In the genomic region with DNA sequence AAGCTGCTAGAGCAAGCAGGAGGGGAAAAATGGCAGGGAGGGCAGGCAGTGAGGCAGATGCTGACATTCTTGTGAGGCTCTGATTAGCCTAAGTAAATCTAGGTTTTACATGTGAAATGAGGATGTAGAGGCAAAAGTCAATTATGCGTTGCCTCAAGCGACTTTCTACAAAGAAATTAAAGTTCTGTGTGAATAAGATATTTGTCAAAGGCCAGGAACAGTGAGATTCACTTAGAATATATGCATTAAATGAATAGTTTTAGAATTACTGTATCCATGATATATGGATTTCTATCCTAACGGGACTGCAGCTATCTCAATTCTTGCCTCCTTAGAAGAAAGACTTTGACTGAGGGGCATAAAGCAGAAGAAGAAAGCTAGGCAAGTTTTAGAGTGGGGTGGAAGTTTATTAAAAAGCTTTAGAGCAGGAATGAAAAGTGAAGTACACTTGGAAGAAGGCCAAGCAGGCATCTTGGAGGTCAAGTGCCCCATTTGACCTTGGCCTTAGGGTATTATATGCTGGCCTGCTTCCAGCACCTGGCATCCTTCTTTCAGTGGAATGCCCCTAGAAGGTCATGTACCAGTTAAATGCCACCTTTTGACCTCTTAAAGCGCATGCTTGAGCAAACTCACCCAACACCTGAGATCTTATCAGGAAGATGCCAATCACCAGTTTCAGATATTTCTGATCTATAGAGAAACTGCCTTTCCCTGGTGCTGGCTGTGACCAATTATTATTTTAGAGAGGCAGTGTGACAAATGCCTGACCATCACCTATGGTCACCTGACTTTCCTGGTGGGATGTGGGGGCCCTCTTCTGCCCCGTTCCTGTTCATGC, we compare ENCODE assay signal across 1 cellular context.
TF ChIP-seq lines count a peak whose summit lies in the region.

No MANE protein-coding gene starts in this region.

TF ChIP-seq in SK-N-SH, 30 proteins besides CTCF, POLR2A, EP300 and RAD21 (continued from another document):
- TF ChIP-seq, protein P1, sequence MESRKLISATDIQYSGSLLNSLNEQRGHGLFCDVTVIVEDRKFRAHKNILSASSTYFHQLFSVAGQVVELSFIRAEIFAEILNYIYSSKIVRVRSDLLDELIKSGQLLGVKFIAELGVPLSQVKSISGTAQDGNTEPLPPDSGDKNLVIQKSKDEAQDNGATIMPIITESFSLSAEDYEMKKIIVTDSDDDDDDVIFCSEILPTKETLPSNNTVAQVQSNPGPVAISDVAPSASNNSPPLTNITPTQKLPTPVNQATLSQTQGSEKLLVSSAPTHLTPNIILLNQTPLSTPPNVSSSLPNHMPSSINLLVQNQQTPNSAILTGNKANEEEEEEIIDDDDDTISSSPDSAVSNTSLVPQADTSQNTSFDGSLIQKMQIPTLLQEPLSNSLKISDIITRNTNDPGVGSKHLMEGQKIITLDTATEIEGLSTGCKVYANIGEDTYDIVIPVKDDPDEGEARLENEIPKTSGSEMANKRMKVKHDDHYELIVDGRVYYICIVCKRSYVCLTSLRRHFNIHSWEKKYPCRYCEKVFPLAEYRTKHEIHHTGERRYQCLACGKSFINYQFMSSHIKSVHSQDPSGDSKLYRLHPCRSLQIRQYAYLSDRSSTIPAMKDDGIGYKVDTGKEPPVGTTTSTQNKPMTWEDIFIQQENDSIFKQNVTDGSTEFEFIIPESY (IDR thresholded peaks at IDR 0.05; ENCODE audit: borderline replicate concordance, low read depth) = no peak
- TF ChIP-seq, protein P2, sequence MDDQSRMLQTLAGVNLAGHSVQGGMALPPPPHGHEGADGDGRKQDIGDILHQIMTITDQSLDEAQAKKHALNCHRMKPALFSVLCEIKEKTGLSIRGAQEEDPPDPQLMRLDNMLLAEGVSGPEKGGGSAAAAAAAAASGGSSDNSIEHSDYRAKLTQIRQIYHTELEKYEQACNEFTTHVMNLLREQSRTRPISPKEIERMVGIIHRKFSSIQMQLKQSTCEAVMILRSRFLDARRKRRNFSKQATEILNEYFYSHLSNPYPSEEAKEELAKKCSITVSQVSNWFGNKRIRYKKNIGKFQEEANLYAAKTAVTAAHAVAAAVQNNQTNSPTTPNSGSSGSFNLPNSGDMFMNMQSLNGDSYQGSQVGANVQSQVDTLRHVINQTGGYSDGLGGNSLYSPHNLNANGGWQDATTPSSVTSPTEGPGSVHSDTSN (IDR thresholded peaks at IDR 0.05) = no peak
- TF ChIP-seq GABPA (IDR thresholded peaks at IDR 0.05; ENCODE audit: low read depth) (no peak), GATA2 (CRISPR knock-in tag; IDR thresholded peaks at IDR 0.05) (no peak), YY1 (IDR thresholded peaks at IDR 0.05; ENCODE audit: low read depth) (no peak), RFX5 (IDR thresholded peaks at IDR 0.05; ENCODE audit: low read length) (no peak), SIN3A (IDR thresholded peaks at IDR 0.05; ENCODE audit: borderline replicate concordance, low read depth, low read length) (no peak), MXI1 (IDR thresholded peaks at IDR 0.05; ENCODE audit: low read depth, low read length) (no peak), ELF1 (IDR thresholded peaks at IDR 0.05) (no peak), NFIC (IDR thresholded peaks at IDR 0.05; ENCODE audit: borderline replicate concordance) (no peak)
- TF ChIP-seq, protein P3, sequence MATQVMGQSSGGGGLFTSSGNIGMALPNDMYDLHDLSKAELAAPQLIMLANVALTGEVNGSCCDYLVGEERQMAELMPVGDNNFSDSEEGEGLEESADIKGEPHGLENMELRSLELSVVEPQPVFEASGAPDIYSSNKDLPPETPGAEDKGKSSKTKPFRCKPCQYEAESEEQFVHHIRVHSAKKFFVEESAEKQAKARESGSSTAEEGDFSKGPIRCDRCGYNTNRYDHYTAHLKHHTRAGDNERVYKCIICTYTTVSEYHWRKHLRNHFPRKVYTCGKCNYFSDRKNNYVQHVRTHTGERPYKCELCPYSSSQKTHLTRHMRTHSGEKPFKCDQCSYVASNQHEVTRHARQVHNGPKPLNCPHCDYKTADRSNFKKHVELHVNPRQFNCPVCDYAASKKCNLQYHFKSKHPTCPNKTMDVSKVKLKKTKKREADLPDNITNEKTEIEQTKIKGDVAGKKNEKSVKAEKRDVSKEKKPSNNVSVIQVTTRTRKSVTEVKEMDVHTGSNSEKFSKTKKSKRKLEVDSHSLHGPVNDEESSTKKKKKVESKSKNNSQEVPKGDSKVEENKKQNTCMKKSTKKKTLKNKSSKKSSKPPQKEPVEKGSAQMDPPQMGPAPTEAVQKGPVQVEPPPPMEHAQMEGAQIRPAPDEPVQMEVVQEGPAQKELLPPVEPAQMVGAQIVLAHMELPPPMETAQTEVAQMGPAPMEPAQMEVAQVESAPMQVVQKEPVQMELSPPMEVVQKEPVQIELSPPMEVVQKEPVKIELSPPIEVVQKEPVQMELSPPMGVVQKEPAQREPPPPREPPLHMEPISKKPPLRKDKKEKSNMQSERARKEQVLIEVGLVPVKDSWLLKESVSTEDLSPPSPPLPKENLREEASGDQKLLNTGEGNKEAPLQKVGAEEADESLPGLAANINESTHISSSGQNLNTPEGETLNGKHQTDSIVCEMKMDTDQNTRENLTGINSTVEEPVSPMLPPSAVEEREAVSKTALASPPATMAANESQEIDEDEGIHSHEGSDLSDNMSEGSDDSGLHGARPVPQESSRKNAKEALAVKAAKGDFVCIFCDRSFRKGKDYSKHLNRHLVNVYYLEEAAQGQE (IDR thresholded peaks at IDR 0.05; ENCODE audit: low read depth, low read length) = no peak
- TF ChIP-seq, protein P4, sequence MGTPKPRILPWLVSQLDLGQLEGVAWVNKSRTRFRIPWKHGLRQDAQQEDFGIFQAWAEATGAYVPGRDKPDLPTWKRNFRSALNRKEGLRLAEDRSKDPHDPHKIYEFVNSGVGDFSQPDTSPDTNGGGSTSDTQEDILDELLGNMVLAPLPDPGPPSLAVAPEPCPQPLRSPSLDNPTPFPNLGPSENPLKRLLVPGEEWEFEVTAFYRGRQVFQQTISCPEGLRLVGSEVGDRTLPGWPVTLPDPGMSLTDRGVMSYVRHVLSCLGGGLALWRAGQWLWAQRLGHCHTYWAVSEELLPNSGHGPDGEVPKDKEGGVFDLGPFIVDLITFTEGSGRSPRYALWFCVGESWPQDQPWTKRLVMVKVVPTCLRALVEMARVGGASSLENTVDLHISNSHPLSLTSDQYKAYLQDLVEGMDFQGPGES (IDR thresholded peaks at IDR 0.05; ENCODE audit: low read depth, low read length) = no peak
